Comparison of ENCODE assay signal across 27 cellular contexts in the genomic region with DNA sequence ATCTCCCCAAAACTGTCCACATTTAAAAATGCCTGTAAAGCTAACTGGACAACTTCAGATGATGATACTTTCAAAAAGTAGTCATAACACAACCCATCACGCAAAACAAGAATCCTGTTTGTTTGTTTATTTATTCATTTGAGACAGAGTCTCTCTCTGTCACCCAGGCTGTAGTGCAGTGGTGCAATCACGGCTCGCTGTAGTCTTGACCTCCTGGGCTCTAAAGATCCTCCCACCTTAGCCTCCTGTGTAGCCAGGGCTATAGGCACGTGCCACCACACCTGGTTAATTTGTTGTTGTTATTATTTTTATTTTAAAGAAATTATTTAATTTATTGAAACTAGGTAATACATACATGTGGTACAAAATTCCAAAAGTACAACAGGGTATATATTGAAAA.
"Had no signal": no experiment of that assay in that cellular context is flagged by ENCODE, and none has a peak within 500 bp of the region (broad histone marks: within the 10 kb centered on the region; RNA-seq: fewer than 3 reads in every experiment).

No MANE protein-coding gene starts in this region.

- H3K9me3 Mint-ChIP-seq: natural killer cell; nephron; neural progenitor cell; stimulated activated effector memory CD8-positive, alpha-beta T cell treated with anti-CD3 and anti-CD28 coated beads, Interleukin-12 subunit alpha, Interleukin-12 subunit beta, amount 100 ng/mL, for 72 hours; stimulated activated naive B cell treated with anti-CD40 and anti-IgM and Interleukin-4, amounts not matched to agents 10 μg/mL and 1 μg/mL and 100 μg/mL, for 72 hours; stimulated activated naive CD8-positive, alpha-beta T cell treated with anti-CD3 and anti-CD28 coated beads, Interleukin-15, Interleukin-2, amounts not matched to agents 100 ng/mL and 50 ng/mL, for 24 hours had no signal

- DNase-seq: natural killer cell; occipital lobe; ovary; posterior cingulate gyrus; psoas muscle; right lobe of liver; sigmoid colon; small intestine; stimulated activated CD4-positive, alpha-beta T cell treated with anti-CD3 and anti-CD28 coated beads, Interleukin-15, amount 100 ng/mL, for 24 hours; stimulated activated CD4-positive, alpha-beta T cell treated with anti-CD3 and anti-CD28 coated beads, Interleukin-2, amount 100 ng/mL, for 24 hours; stimulated activated CD4-positive, alpha-beta T cell treated with anti-CD3 and anti-CD28 coated beads, Interleukin-2, amount 100 ng/mL, for 48 hours; stimulated activated CD4-positive, alpha-beta T cell treated with anti-CD3 and anti-CD28 coated beads, Interleukin-4, amount 100 ng/mL, for 24 hours; stimulated activated naive B cell treated with anti-CD40 and anti-IgM and Interleukin-4, amounts not matched to agents 10 μg/mL and 1 μg/mL and 100 μg/mL, for 72 hours; stimulated activated naive CD4-positive, alpha-beta T cell treated with Interleukin-2 at 50 U/mL for 16 hours; stomach; thyroid gland; upper lobe of left lung had no signal

- H3K4me2 ChIP-seq: neural progenitor cell had no signal

- H3K27me3 ChIP-seq: neural progenitor cell, ovary, right lobe of liver, sigmoid colon, stomach, thyroid gland, tibial nerve, upper lobe of left lung, vagina had no signal

- H3K27me3 Mint-ChIP-seq: progenitor cell of endocrine pancreas had no signal

- H3K9me3 ChIP-seq: ovary, psoas muscle, right lobe of liver, sigmoid colon, stomach, thoracic aorta, thyroid gland, tibial nerve, upper lobe of left lung, vagina had no signal

- ATAC-seq: natural killer cell; psoas muscle; right cardiac atrium; stimulated activated effector memory CD8-positive, alpha-beta T cell treated with anti-CD3 and anti-CD28 coated beads, Interleukin-12 subunit alpha, Interleukin-12 subunit beta, amount 100 ng/mL, for 72 hours; stimulated activated naive B cell treated with anti-CD40 and anti-IgM and Interleukin-4, amounts not matched to agents 10 μg/mL and 1 μg/mL and 100 μg/mL, for 72 hours had no signal

- H2AFZ ChIP-seq: neural progenitor cell, parathyroid adenoma had no signal

- H3K79me2 ChIP-seq: parathyroid adenoma had no signal

- H3K4me3 Mint-ChIP-seq: natural killer cell; nephron; neural progenitor cell; stimulated activated effector memory CD8-positive, alpha-beta T cell treated with anti-CD3 and anti-CD28 coated beads, Interleukin-12 subunit alpha, Interleukin-12 subunit beta, amount 100 ng/mL, for 72 hours; stimulated activated naive B cell treated with anti-CD40 and anti-IgM and Interleukin-4, amounts not matched to agents 10 μg/mL and 1 μg/mL and 100 μg/mL, for 72 hours; stimulated activated naive CD8-positive, alpha-beta T cell treated with anti-CD3 and anti-CD28 coated beads, Interleukin-15, Interleukin-2, amounts not matched to agents 100 ng/mL and 50 ng/mL, for 24 hours had no signal

- H3K9ac ChIP-seq: neural progenitor cell, parathyroid adenoma had no signal

- H3K4me1 ChIP-seq: parathyroid adenoma, psoas muscle, right lobe of liver, sigmoid colon, stomach, vagina had no signal

- H3K27ac ChIP-seq: neural progenitor cell, ovary, parathyroid adenoma, psoas muscle, right lobe of liver, sigmoid colon, stomach, thoracic aorta, thyroid gland, tibial nerve, upper lobe of left lung, vagina had no signal

- H3K36me3 Mint-ChIP-seq: natural killer cell; neural progenitor cell; stimulated activated effector memory CD8-positive, alpha-beta T cell treated with anti-CD3 and anti-CD28 coated beads, Interleukin-12 subunit alpha, Interleukin-12 subunit beta, amount 100 ng/mL, for 72 hours; stimulated activated naive B cell treated with anti-CD40 and anti-IgM and Interleukin-4, amounts not matched to agents 10 μg/mL and 1 μg/mL and 100 μg/mL, for 72 hours had no signal

- H3K4me3 ChIP-seq: neural progenitor cell, ovary, psoas muscle, right lobe of liver, sigmoid colon, stomach, thoracic aorta, thyroid gland, tibial nerve, upper lobe of left lung, vagina had no signal

- H3K4me1 Mint-ChIP-seq: natural killer cell; stimulated activated effector memory CD8-positive, alpha-beta T cell treated with anti-CD3 and anti-CD28 coated beads, Interleukin-12 subunit alpha, Interleukin-12 subunit beta, amount 100 ng/mL, for 72 hours; stimulated activated naive B cell treated with anti-CD40 and anti-IgM and Interleukin-4, amounts not matched to agents 10 μg/mL and 1 μg/mL and 100 μg/mL, for 72 hours had no signal

- H3K36me3 ChIP-seq: neural progenitor cell, ovary, right lobe of liver, sigmoid colon, stomach, thoracic aorta, thyroid gland, tibial nerve, upper lobe of left lung, vagina had no signal

- H3K27ac Mint-ChIP-seq: natural killer cell; nephron; neural progenitor cell; progenitor cell of endocrine pancreas; stimulated activated effector memory CD8-positive, alpha-beta T cell treated with anti-CD3 and anti-CD28 coated beads, Interleukin-12 subunit alpha, Interleukin-12 subunit beta, amount 100 ng/mL, for 72 hours; stimulated activated naive B cell treated with anti-CD40 and anti-IgM and Interleukin-4, amounts not matched to agents 10 μg/mL and 1 μg/mL and 100 μg/mL, for 72 hours; stimulated activated naive CD8-positive, alpha-beta T cell treated with anti-CD3 and anti-CD28 coated beads, Interleukin-15, Interleukin-2, amounts not matched to agents 100 ng/mL and 50 ng/mL, for 24 hours had no signal
